Comparison of ENCODE assay signal across 21 cellular contexts in the genomic region with DNA sequence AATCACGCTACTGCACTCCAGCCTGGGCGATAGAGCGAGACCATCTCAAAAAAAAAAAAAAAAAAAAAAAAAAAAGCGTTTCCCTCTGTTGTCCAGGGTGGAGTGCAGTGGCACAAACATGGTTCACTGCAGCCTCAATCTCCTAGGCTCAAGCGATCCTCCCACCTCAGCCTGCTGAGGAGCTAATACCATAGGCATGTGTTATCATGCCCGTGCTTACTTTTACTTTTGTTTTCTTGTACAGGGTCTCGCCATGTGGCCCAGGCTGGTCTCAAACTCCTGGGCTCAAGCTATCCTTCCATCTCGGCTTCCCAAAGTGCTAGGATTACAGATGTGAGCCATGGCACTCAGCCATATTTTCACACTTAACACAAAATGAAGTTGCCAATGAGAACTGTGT. TPM values are rescaled to one million over a fixed set of nuclear protein-coding genes. Genes with fewer than 3 reads are reported as not detected.
A peak's percentile ranks its signal among the peaks of the same experiment; 100 is the strongest.
DNase-seq lines count a peak whose midpoint lies in the region; ATAC-seq and TF ChIP-seq lines count a peak whose summit lies in the region.
"Had no signal": no experiment of that assay in that cellular context is flagged by ENCODE, and none has a peak within 500 bp of the region (broad histone marks: within the 10 kb centered on the region; RNA-seq: fewer than 3 reads in every experiment).

No MANE protein-coding gene starts in this region.

- ATAC-seq in natural killer cell (peak in 2 of 3 donors; percentile 46 to 53), HG03280 (IDR thresholded peaks at IDR 0.05; ENCODE audit: unreplicated experiment) (no peak), GM19351 (IDR thresholded peaks at IDR 0.05; ENCODE audit: unreplicated experiment) (no peak)
- ATAC-seq in natural killer cell treated with Interleukin-12 subunit alpha and Interleukin-12 subunit beta and Interleukin-15 and Interleukin-18, amount 100 ng/mL, for 72 hours: no peak
- ATAC-seq: A549, HepG2, Panc1 had no signal

- peaks cover 4 to 18% of the 10 kb centered on the region in 2 donors for H3K4me1 Mint-ChIP-seq in natural killer cell
- H3K4me1 Mint-ChIP-seq in natural killer cell treated with Interleukin-12 subunit alpha and Interleukin-12 subunit beta and Interleukin-15 and Interleukin-18, amount 100 ng/mL, for 72 hours (ENCODE audit: low read depth in 2 of 2): peaks cover 7 to 9% of the 10 kb centered on the region in 2 donors
- H3K4me1 Mint-ChIP-seq in immature natural killer cell: peaks cover 6 to 9% of the 10 kb centered on the region in 2 donors

- H3K27ac Mint-ChIP-seq in natural killer cell: peak overlapping the region; percentile 51 to 70
- no peak overlapping the region for H3K27ac Mint-ChIP-seq in natural killer cell treated with Interleukin-12 subunit alpha and Interleukin-12 subunit beta and Interleukin-15 and Interleukin-18, amount 100 ng/mL, for 72 hours
- H3K27ac Mint-ChIP-seq in immature natural killer cell: peak overlapping the region in 4 of 6 donors; percentile 7 to 55 (median 24)
- H3K27ac Mint-ChIP-seq: HFFc6 had no signal

- no peaks in the 10 kb centered on the region for H3K9me3 Mint-ChIP-seq in natural killer cell
- no peaks in the 10 kb centered on the region for H3K9me3 Mint-ChIP-seq in natural killer cell treated with Interleukin-12 subunit alpha and Interleukin-12 subunit beta and Interleukin-15 and Interleukin-18, amount 100 ng/mL, for 72 hours
- no peaks in the 10 kb centered on the region for H3K9me3 Mint-ChIP-seq in immature natural killer cell
- H3K9me3 Mint-ChIP-seq: HFFc6 had no signal

- no peak for TF ChIP-seq CTCF in natural killer cell (IDR thresholded peaks at IDR 0.05)

- DNase-seq in natural killer cell (no peak), OCI-M1 (lab: John Stamatoyannopoulos, UW) (peak; percentile 79), immature natural killer cell (no peak), NCI-H1417 treated with DMSO at 0.1 percent for 48 hours (lab: John Stamatoyannopoulos, UW) (no peak)
- DNase-seq in natural killer cell treated with Interleukin-12 subunit alpha and Interleukin-12 subunit beta and Interleukin-15 and Interleukin-18, amount 100 ng/mL, for 72 hours (ENCODE audit: low spot score): no peak
- DNase-seq: BE2C, DMS53, HFFc6, KBM-7, MM.1S, NCI-H1048, NCI-H1436, NCI-H1930, NCI-H226, NCI-H510A treated with DMSO at 0.1 percent for 48 hours, NCI-H748 treated with DMSO at 0.1 percent for 48 hours had no signal

- peak overlapping the region; percentile 37 for H3K4me3 Mint-ChIP-seq in natural killer cell
- no peak overlapping the region for H3K4me3 Mint-ChIP-seq in natural killer cell treated with Interleukin-12 subunit alpha and Interleukin-12 subunit beta and Interleukin-15 and Interleukin-18, amount 100 ng/mL, for 72 hours
- H3K4me3 Mint-ChIP-seq in immature natural killer cell: no peak overlapping the region
- H3K4me3 Mint-ChIP-seq: HFFc6 had no signal

- H3K27me3 Mint-ChIP-seq in natural killer cell (ENCODE audit: low read depth in 2 of 2) (no peaks in the 10 kb centered on the region), immature natural killer cell (ENCODE audit: low read depth in 3 of 3) (peaks cover 0 to 12% (median 1%) of the 10 kb centered on the region in 3 donors)
- no peaks in the 10 kb centered on the region for H3K27me3 Mint-ChIP-seq in natural killer cell treated with Interleukin-12 subunit alpha and Interleukin-12 subunit beta and Interleukin-15 and Interleukin-18, amount 100 ng/mL, for 72 hours

- intact Hi-C loops in natural killer cell (cut with micrococcal nuclease): no loop called here

- H3K36me3 Mint-ChIP-seq in natural killer cell (peaks cover 28% of the 10 kb centered on the region), immature natural killer cell (peaks cover 27 to 60% (median 41%) of the 10 kb centered on the region in 3 donors)
- peaks cover 28% of the 10 kb centered on the region for H3K36me3 Mint-ChIP-seq in natural killer cell treated with Interleukin-12 subunit alpha and Interleukin-12 subunit beta and Interleukin-15 and Interleukin-18, amount 100 ng/mL, for 72 hours

RNA-seq across cellular contexts. Expression of a gene that starts 37.5 kb away (rescaled TPM):
- total RNA-seq in natural killer cell: 100 to 1,000 TPM; 140 to 149 (median 141) TPM
- 10 to 100 TPM; 64.9 to 85.0 TPM for total RNA-seq in natural killer cell treated with Interleukin-12 subunit alpha and Interleukin-12 subunit beta and Interleukin-15 and Interleukin-18, amount 100 ng/mL, for 72 hours
- 1 to 10 TPM; 1.8 to 8.8 (median 4.2) TPM for polyA plus RNA-seq in immature natural killer cell

Comparison
In these comparisons a context has a peak if more than half of its experiments do, and no peak if none do; other contexts are left out.
1. ATAC-seq: peak in natural killer cell (2 of 3); none in natural killer cell treated with Interleukin-12 subunit alpha and Interleukin-12 subunit beta and Interleukin-15 and Interleukin-18, amount 100 ng/mL, for 72 hours (0 of 2), HG03280 (single experiment) and GM19351 (single experiment).
2. H3K27ac Mint-ChIP-seq: peak in natural killer cell (2 of 2) and immature natural killer cell (4 of 6); none in natural killer cell treated with Interleukin-12 subunit alpha and Interleukin-12 subunit beta and Interleukin-15 and Interleukin-18, amount 100 ng/mL, for 72 hours (0 of 2).